Comparison of ENCODE assay signal across 8 cellular contexts in genomic region chr6:151240861-151241642, GRCh38. TPM values are rescaled to one million over a fixed set of nuclear protein-coding genes. Genes with fewer than 3 reads are reported as not detected.
DNase-seq lines count a peak whose midpoint lies in the region; ATAC-seq lines count a peak whose summit lies in the region.

No MANE protein-coding gene starts in this region.

- H3K27me3 ChIP-seq in BLaER1 treated with 17β-estradiol and CSF1 and Interleukin-3, amounts not matched to agents 10 nM and 100 nM, result no peaks in the 10 kb centered on the region; a peak in 1 of 22 replicates

- peak overlapping the region in 10 of 11 experiments; percentile 5 to 92 (median 90); a peak in 18 of 22 replicates for H3K27ac ChIP-seq in BLaER1 treated with 17β-estradiol and CSF1 and Interleukin-3, amounts not matched to agents 10 nM and 100 nM

- H3K36me3 Mint-ChIP-seq in activated CD4-positive, alpha-beta memory T cell treated with anti-CD3 and anti-CD28 coated beads for 36 hours, result no peaks in the 10 kb centered on the region
- H3K36me3 Mint-ChIP-seq in naive B cell, result no peaks in the 10 kb centered on the region

- H3K4me3 Mint-ChIP-seq in activated CD4-positive, alpha-beta memory T cell treated with anti-CD3 and anti-CD28 coated beads for 36 hours, result peak overlapping the region; percentile 43
- peak overlapping the region; percentile 63 to 91 (median 85) for H3K4me3 Mint-ChIP-seq in naive B cell

- H3K9me3 Mint-ChIP-seq in activated CD4-positive, alpha-beta memory T cell treated with anti-CD3 and anti-CD28 coated beads for 36 hours, result no peaks in the 10 kb centered on the region
- H3K9me3 Mint-ChIP-seq in naive B cell, result no peaks in the 10 kb centered on the region

- H3K9me3 ChIP-seq in BLaER1 treated with 17β-estradiol and CSF1 and Interleukin-3, amounts not matched to agents 10 nM and 100 nM (replicated peaks in 1 of 11), result no peaks in the 10 kb centered on the region

- H3K36me3 ChIP-seq in BLaER1 treated with 17β-estradiol and CSF1 and Interleukin-3, amounts not matched to agents 10 nM and 100 nM, result peaks cover 0 to 26% (median 4%) of the 10 kb centered on the region in 11 experiments; a peak in 7 of 22 replicates

- peak overlapping the region; percentile 70 to 98 (median 88) for H3K4me3 ChIP-seq in BLaER1 treated with 17β-estradiol and CSF1 and Interleukin-3, amounts not matched to agents 10 nM and 100 nM

- H3K4me1 ChIP-seq in BLaER1 treated with 17β-estradiol and CSF1 and Interleukin-3, amounts not matched to agents 10 nM and 100 nM, result peaks cover 21 to 77% (median 69%) of the 10 kb centered on the region in 10 experiments

- peak; percentile 52 for DNase-seq in HuH-7.5 (ENCODE audit: low spot score)
- peak; percentile 18 for DNase-seq in activated CD4-positive, alpha-beta memory T cell treated with anti-CD3 and anti-CD28 coated beads for 36 hours
- peak; percentile 83 for DNase-seq in fibroblast of peridontal ligament (ENCODE audit: extremely low read depth)
- DNase-seq in naive B cell, result peak; percentile 1
- no peak for DNase-seq in central memory CD4-positive, alpha-beta T cell

- H3K9ac ChIP-seq in BLaER1 treated with 17β-estradiol and CSF1 and Interleukin-3, amounts not matched to agents 10 nM and 100 nM, result peak overlapping the region; percentile 59 to 95 (median 91); a peak in 21 of 22 replicates

- ATAC-seq in naive B cell (ENCODE audit: low read depth in 2 of 2), result peak; percentile 23 to 37
- no peak for ATAC-seq in HG03139 (IDR thresholded peaks at IDR 0.05; ENCODE audit: unreplicated experiment)
- ATAC-seq in GM21529 (IDR thresholded peaks at IDR 0.05; ENCODE audit: unreplicated experiment), result no peak

- intact Hi-C loops in activated CD4-positive, alpha-beta memory T cell treated with anti-CD3 and anti-CD28 coated beads for 36 hours (cut with micrococcal nuclease), result loop anchor here (2.0 to 10.0 kb wide), 2 partner anchors 48 to 84 kb away; no protein-coding TSS in a partner anchor

- peak overlapping the region; percentile 81 to 97 (median 95) for H3K4me2 ChIP-seq in BLaER1 treated with 17β-estradiol and CSF1 and Interleukin-3, amounts not matched to agents 10 nM and 100 nM

- peaks cover 13% of the 10 kb centered on the region for H3K4me1 Mint-ChIP-seq in activated CD4-positive, alpha-beta memory T cell treated with anti-CD3 and anti-CD28 coated beads for 36 hours (ENCODE audit: low read depth)
- H3K4me1 Mint-ChIP-seq in naive B cell, result peaks cover 8 to 18% (median 17%) of the 10 kb centered on the region in 3 donors

- peaks cover 59% of the 10 kb centered on the region for H3K27me3 Mint-ChIP-seq in activated CD4-positive, alpha-beta memory T cell treated with anti-CD3 and anti-CD28 coated beads for 36 hours
- H3K27me3 Mint-ChIP-seq in naive B cell, result peaks cover 40 to 42% (median 41%) of the 10 kb centered on the region in 3 donors

- no peak overlapping the region for H3K27ac Mint-ChIP-seq in activated CD4-positive, alpha-beta memory T cell treated with anti-CD3 and anti-CD28 coated beads for 36 hours
- H3K27ac Mint-ChIP-seq in naive B cell, result peak overlapping the region in 1 of 6 donors; percentile 47

- peaks cover 0 to 51% (median 4%) of the 10 kb centered on the region in 11 experiments; a peak in 12 of 22 replicates for H4K20me1 ChIP-seq in BLaER1 treated with 17β-estradiol and CSF1 and Interleukin-3, amounts not matched to agents 10 nM and 100 nM

- CTCF ChIA-PET in activated CD4-positive, alpha-beta memory T cell treated with anti-CD3 and anti-CD28 coated beads for 36 hours (lab: Charles Lee), result interaction anchor here (1.4 kb wide), 1 partner anchor 83 kb away, joined by 7 read pairs; no protein-coding TSS in a partner anchor

- POLR2A ChIA-PET in activated CD4-positive, alpha-beta memory T cell treated with anti-CD3 and anti-CD28 coated beads for 36 hours (lab: Charles Lee), result interaction anchor here (2.0 kb wide), 1 partner anchor 49 kb away, joined by 5 read pairs; no protein-coding TSS in a partner anchor

RNA-seq across cellular contexts. Expression of gene AKAP12, which starts 1.3 kb away (rescaled TPM):
- 1 to 10 TPM; 3.6 to 3.8 TPM for total RNA-seq in activated CD4-positive, alpha-beta memory T cell treated with anti-CD3 and anti-CD28 coated beads for 36 hours
- polyA plus RNA-seq in naive B cell (ENCODE audit: low read depth in 6 of 6), result under 1 TPM in 3 of 6 donors, not detected in 3; 0.04 to 0.19 (median 0.08) TPM

Comparison
In these comparisons a context has a peak if more than half of its experiments do, and no peak if none do; other contexts are left out.
1. ATAC-seq: peak in naive B cell (2 of 2); none in HG03139 (single experiment) and GM21529 (single experiment).